In genomic region chr5:108720416-108720815, GRCh38 we compare ENCODE assay signal across 12 cellular contexts. TPM values are rescaled to one million over a fixed set of nuclear protein-coding genes. Genes with fewer than 3 reads are reported as not detected.
DNase-seq lines count a peak whose midpoint lies in the region; ATAC-seq, FAIRE-seq and TF ChIP-seq lines count a peak whose summit lies in the region.
"Had no signal": no experiment of that assay in that cellular context is flagged by ENCODE, and none has a peak within 500 bp of the region (broad histone marks: within the 10 kb centered on the region; RNA-seq: fewer than 3 reads in every experiment).

No MANE protein-coding gene starts in this region.

- H2AFZ ChIP-seq in endothelial cell of umbilical vein (ENCODE audit: low read depth, low read length): no peak overlapping the region

- H3K36me3 ChIP-seq in endothelial cell of umbilical vein (ENCODE audit: control insufficient read depth in 2 of 2, extremely low read depth in 1 of 2, insufficient read depth in 2 of 2, low read length in 2 of 2) (no peaks in the 10 kb centered on the region), aorta (ENCODE audit: control insufficient read depth in 1 of 2, insufficient read depth in 2 of 2, low read length in 1 of 2) (no peaks in the 10 kb centered on the region), lower lobe of right lung (no peaks in the 10 kb centered on the region)
- H3K36me3 ChIP-seq: gastrocnemius medialis had no signal

- intact Hi-C loops in endothelial cell of umbilical vein (cut with micrococcal nuclease) (no loop called here), aorta (cut with DNase I) (no loop called here), lower lobe of right lung (cut with DNase I) (no loop called here)

- H3K4me2 ChIP-seq in endothelial cell of umbilical vein (ENCODE audit: insufficient read depth, low read length): no peak overlapping the region

- no peaks in the 10 kb centered on the region for H3K9me1 ChIP-seq in endothelial cell of umbilical vein (replicated peaks; ENCODE audit: control insufficient read depth, extremely low read depth, insufficient read depth, low read length)

- no peaks in the 10 kb centered on the region for H3K79me2 ChIP-seq in endothelial cell of umbilical vein (ENCODE audit: control insufficient read depth, insufficient read depth, low read length)

- TF ChIP-seq POLR2A in endothelial cell of umbilical vein (IDR thresholded peaks at IDR 0.05; ENCODE audit: low read depth, low read length): no peak

- H3K4me1 ChIP-seq in endothelial cell of umbilical vein (ENCODE audit: control insufficient read depth, extremely low read depth, insufficient read depth, low read length) (no peaks in the 10 kb centered on the region), aorta (ENCODE audit: control insufficient read depth in 1 of 2, insufficient read depth in 2 of 2, low read length in 2 of 2) (no peaks in the 10 kb centered on the region), lower lobe of right lung (no peaks in the 10 kb centered on the region)
- H3K4me1 ChIP-seq: gastrocnemius medialis had no signal

- H3K4me3 ChIP-seq in endothelial cell of umbilical vein (replicated peaks in 1 of 3; ENCODE audit: insufficient read depth in 1 of 3, low read depth in 1 of 3, low read length in 3 of 3): no peak overlapping the region
- no peak overlapping the region for H3K4me3 ChIP-seq in aorta (ENCODE audit: low read length in 2 of 2)
- no peak overlapping the region for H3K4me3 ChIP-seq in lower lobe of right lung
- H3K4me3 ChIP-seq: gastrocnemius medialis, SK-N-MC had no signal

- no peaks in the 10 kb centered on the region for H4K20me1 ChIP-seq in endothelial cell of umbilical vein (replicated peaks; ENCODE audit: control insufficient read depth, extremely low read depth, insufficient read depth, low read length)

- H3K9ac ChIP-seq in endothelial cell of umbilical vein (replicated peaks; ENCODE audit: extremely low read depth, insufficient read depth, low read length): no peak overlapping the region

- BruUV-seq in endothelial cell of umbilical vein (replicated peaks; lab: Mats Ljungman, UMichigan): no TSS peak

- no peak for DNase-seq in endothelial cell of umbilical vein (ENCODE audit: low read depth, low spot score)
- DNase-seq in NCI-H226: no peak
- no peak for DNase-seq in aorta
- DNase-seq in lower lobe of right lung: no peak
- no peak for DNase-seq in RPMI8226
- DNase-seq: activated naive CD4-positive, alpha-beta T cell treated with anti-CD3 and anti-CD28 coated beads, Interleukin-2, amount 10 ng/mL, durations not matched to agents 7 days and 5 days; gastrocnemius medialis; naive thymus-derived CD8-positive, alpha-beta T cell had no signal

- TF ChIP-seq CTCF in endothelial cell of umbilical vein (IDR thresholded peaks at IDR 0.05; ENCODE audit: extremely low read depth in 1 of 2, insufficient read depth in 1 of 2, low read depth in 1 of 2, low read length in 2 of 2) (no peak), lower lobe of right lung (IDR thresholded peaks at IDR 0.05) (no peak)

- H3K27me3 ChIP-seq in endothelial cell of umbilical vein (ENCODE audit: control insufficient read depth in 2 of 2, insufficient read depth in 2 of 2, low read length in 2 of 2) (no peaks in the 10 kb centered on the region), aorta (ENCODE audit: control insufficient read depth in 1 of 2, insufficient read depth in 2 of 2, low read length in 1 of 2) (no peaks in the 10 kb centered on the region), lower lobe of right lung (ENCODE audit: low read depth) (no peaks in the 10 kb centered on the region)
- H3K27me3 ChIP-seq: gastrocnemius medialis had no signal

- ATAC-seq in GM18858 (IDR thresholded peaks at IDR 0.05; ENCODE audit: unreplicated experiment): peak; percentile 93
- ATAC-seq in GM21529 (IDR thresholded peaks at IDR 0.05; ENCODE audit: unreplicated experiment): peak; percentile 88
- ATAC-seq in HG03378 (IDR thresholded peaks at IDR 0.05; ENCODE audit: unreplicated experiment): peak; percentile 97
- no peak for ATAC-seq in aorta (ENCODE audit: low FRiP score)
- ATAC-seq in lower lobe of right lung: no peak
- ATAC-seq: gastrocnemius medialis; naive thymus-derived CD8-positive, alpha-beta T cell had no signal

- POLR2A ChIA-PET in endothelial cell of umbilical vein (lab: Charles Lee): no interaction called here

- H3K27ac ChIP-seq in endothelial cell of umbilical vein (ENCODE audit: insufficient read depth, low read depth, low read length) (no peak overlapping the region), aorta (ENCODE audit: low read depth in 1 of 2, low read length in 2 of 2) (no peak overlapping the region), lower lobe of right lung (no peak overlapping the region)
- H3K27ac ChIP-seq: gastrocnemius medialis, SK-N-MC had no signal

- H3K9me3 ChIP-seq in endothelial cell of umbilical vein (replicated peaks; ENCODE audit: control insufficient read depth, insufficient read depth, low read length): no peaks in the 10 kb centered on the region
- no peaks in the 10 kb centered on the region for H3K9me3 ChIP-seq in aorta (ENCODE audit: control insufficient read depth, low read length)
- H3K9me3 ChIP-seq in lower lobe of right lung: no peaks in the 10 kb centered on the region
- H3K9me3 ChIP-seq: gastrocnemius medialis had no signal

- dilution Hi-C loops in endothelial cell of umbilical vein (cut with MboI; ENCODE audit: extremely low pct_ligation_motif_present, low sequenced_read_pairs): no loop called here

- FAIRE-seq in endothelial cell of umbilical vein (lab: Jason Lieb, UNC): peak; percentile 4

- CTCF ChIA-PET in endothelial cell of umbilical vein (lab: Charles Lee): no interaction called here

TF ChIP-seq in endothelial cell of umbilical vein, 7 proteins besides CTCF, POLR2A, EP300 and RAD21:
- TF ChIP-seq EZH2 (IDR thresholded peaks at IDR 0.05; ENCODE audit: borderline replicate concordance, low read depth, low read length, severe bottlenecking) (no peak), MYC (IDR thresholded peaks at IDR 0.05; ENCODE audit: low read depth, low read length) (no peak), MAX (IDR thresholded peaks at IDR 0.05; ENCODE audit: insufficient read depth, insufficient read length) (no peak), JUN (IDR thresholded peaks at IDR 0.05; ENCODE audit: borderline replicate concordance, insufficient read depth, insufficient read length, low read depth) (no peak), FOS (IDR thresholded peaks at IDR 0.05; ENCODE audit: borderline replicate concordance, insufficient read depth, low read length) (no peak), POLR2AphosphoS5 (IDR thresholded peaks at IDR 0.05; ENCODE audit: insufficient read depth, low read depth, low read length) (no peak), GATA2 (IDR thresholded peaks at IDR 0.05; ENCODE audit: insufficient read depth, insufficient read length, low read depth, low read length) (no peak)
TF ChIP-seq in endothelial cell of umbilical vein: peak in this region for 0.

RNA-seq across cellular contexts. Expression of gene FER, which starts 27.3 kb away (rescaled TPM):
- total RNA-seq in endothelial cell of umbilical vein (22.8 and 27.5 TPM in 2 replicates), aorta (10 to 100 TPM; 50.2 to 54.6 TPM), lower lobe of right lung (35.3 TPM)
- polyA plus RNA-seq in endothelial cell of umbilical vein (1.7 and 2.3 TPM in 2 replicates), aorta (1 to 10 TPM; 5.1 to 5.5 TPM)
- polyA plus RNA-seq in endothelial cell of umbilical vein (2011; cell fraction: cytosol; rRNA removed): 2.6 and 2.7 TPM in 2 replicates
- 11.0 and 12.3 TPM in 2 replicates for polyA plus RNA-seq in endothelial cell of umbilical vein (2011; cell fraction: nucleus; rRNA removed)
- polyA plus RNA-seq in endothelial cell of umbilical vein (2012): 5.8 and 13.9 TPM in 2 replicates
- 20.5 and 23.7 TPM in 2 replicates for polyA minus RNA-seq in endothelial cell of umbilical vein
- polyA minus RNA-seq in endothelial cell of umbilical vein (2011; cell fraction: cytosol; rRNA and poly(A)+ RNA removed): 20.1 TPM
- 67.1 and 88.0 TPM in 2 replicates for polyA minus RNA-seq in endothelial cell of umbilical vein (2011; cell fraction: nucleus; rRNA and poly(A)+ RNA removed)

Comparison
In these comparisons a context has a peak if more than half of its experiments do, and no peak if none do; other contexts are left out.
1. ATAC-seq: peak in GM18858 (single experiment), GM21529 (single experiment) and HG03378 (single experiment); none in aorta (single experiment) and lower lobe of right lung (0 of 2).